In the genomic region with DNA sequence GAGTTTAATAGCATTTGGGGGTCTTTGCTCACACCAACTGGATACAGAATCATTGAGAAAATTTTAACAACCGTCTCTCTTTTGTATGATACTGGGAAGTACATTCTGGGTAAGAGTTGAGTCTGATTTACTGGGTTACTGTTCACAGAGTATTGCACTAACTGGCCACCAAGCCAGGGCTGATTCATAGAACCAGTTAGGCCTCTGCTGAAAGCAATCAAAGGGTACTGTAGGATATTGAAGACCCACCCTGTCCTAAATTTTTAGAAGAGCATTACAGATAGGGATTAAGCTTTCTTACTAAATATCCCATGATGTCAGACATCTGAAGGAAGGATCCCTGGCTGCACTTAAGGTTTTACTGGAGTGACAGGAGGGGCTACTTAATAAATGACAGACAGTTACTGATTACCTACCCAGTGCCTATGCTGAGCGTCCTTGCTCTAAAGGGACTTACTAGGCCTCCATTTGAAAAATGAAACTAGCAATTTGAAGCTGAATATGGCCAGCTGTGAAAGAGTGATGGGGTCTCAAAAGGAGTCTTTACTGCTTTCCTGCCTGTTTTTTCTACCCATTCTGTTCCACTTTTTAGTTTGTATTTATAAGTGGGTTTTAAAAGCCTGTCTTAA, we compare ENCODE assay signal across 20 cellular contexts.
"Had no signal": no experiment of that assay in that cellular context is flagged by ENCODE, and none has a peak within 500 bp of the region (broad histone marks: within the 10 kb centered on the region; RNA-seq: fewer than 3 reads in every experiment).

No MANE protein-coding gene starts in this region.

- ATAC-seq: body of pancreas; gastrocnemius medialis; stimulated activated naive B cell treated with anti-CD40 and anti-IgM and Interleukin-4, amounts not matched to agents 10 μg/mL and 1 μg/mL and 100 μg/mL, for 72 hours had no signal

- H3K9me3 ChIP-seq: body of pancreas, gastrocnemius medialis, transverse colon, uterus had no signal

- H3K27me3 ChIP-seq: body of pancreas, gastrocnemius medialis, transverse colon, uterus had no signal

- H3K27ac ChIP-seq: body of pancreas, gastrocnemius medialis, transverse colon, uterus had no signal

- DNase-seq: activated CD4-positive, alpha-beta T cell treated with anti-CD3 and anti-CD28 coated beads for 1 hour; activated CD4-positive, alpha-beta T cell treated with anti-CD3 and anti-CD28 coated beads, Interleukin-2, amount 50 U/mL, for 1 hour; activated gamma-delta T cell treated with Interleukin-2 at 50 U/mL for 16 hours; activated T-cell treated with anti-CD3 and anti-CD28 coated beads, Interleukin-2, amount 50 U/mL, for 1 hour; anterior cingulate cortex; body of pancreas; erythroblast; gastrocnemius medialis; head of caudate nucleus; left cardiac atrium; nephron progenitor cell; occipital lobe; posterior cingulate gyrus; retina; stimulated activated CD4-positive, alpha-beta T cell treated with anti-CD3 and anti-CD28 coated beads, Interleukin-2, amount 100 ng/mL, for 48 hours; stimulated activated CD8-positive, alpha-beta memory T cell treated with anti-CD3 and anti-CD28 coated beads, Interleukin-4, amount 100 ng/mL, for 48 hours; stimulated activated naive B cell treated with anti-CD40 and anti-IgM and Interleukin-4, amounts not matched to agents 10 μg/mL and 1 μg/mL and 100 μg/mL, for 72 hours; T-helper 9 cell; transverse colon; uterus had no signal

- H3K36me3 ChIP-seq: gastrocnemius medialis, transverse colon, uterus had no signal

- H3K4me3 ChIP-seq: body of pancreas, gastrocnemius medialis, transverse colon, uterus had no signal
